10 cellular contexts compared by ENCODE assay signal in genomic region chr3:54918516-54918915, GRCh38. TPM values are rescaled to one million over a fixed set of nuclear protein-coding genes. Genes with fewer than 3 reads are reported as not detected.
"Had no signal": no experiment of that assay in that cellular context is flagged by ENCODE, and none has a peak within 500 bp of the region (broad histone marks: within the 10 kb centered on the region; RNA-seq: fewer than 3 reads in every experiment).

No MANE protein-coding gene starts in this region.

- H3K4me1 ChIP-seq: HAP-1 had no signal

- H3K4me3 ChIP-seq: GM23338, HAP-1, K562 had no signal

- ATAC-seq: GM23338, HCT116, HepG2, K562 had no signal

- FAIRE-seq: H1, H54, HepG2, K562 had no signal

- H3K9me3 ChIP-seq: HAP-1 had no signal

- H3K4me3 Mint-ChIP-seq: GM23338, HFFc6 had no signal

- H3K36me3 ChIP-seq: HAP-1 had no signal

- H3K4me1 Mint-ChIP-seq: GM23338 had no signal

- H3K4me2 ChIP-seq: GM23338 had no signal

- H2AFZ ChIP-seq: GM23338 had no signal

- H3K27ac Mint-ChIP-seq: GM23338 had no signal

- H3K27ac ChIP-seq: HL-60 had no signal

- H3K9me3 Mint-ChIP-seq: GM23338, HFFc6 had no signal

RNA-seq across cellular contexts. Expression of gene LRTM1, which starts 9.3 kb away (rescaled TPM):
- total RNA-seq: GM23338, H1, HepG2, HFFc6, HT1080, K562 had no signal
- polyA plus RNA-seq: H1, HepG2, K562 had no signal
